ENCODE assay signal across 1 cellular context in genomic region chr2:38751043-38751846, GRCh38.
A peak's percentile ranks its signal among the peaks of the same experiment; 100 is the strongest.
TF ChIP-seq lines count a peak whose summit lies in the region.

Gene SRSF7, minus strand, starts transcription at chr2:38751361. Its CDS starts 105 bp downstream, at chr2:38751256.

TF ChIP-seq in HepG2, 621 proteins besides CTCF, POLR2A, EP300 and RAD21 (continued from another document and continues in another):
- TF ChIP-seq NR1H2 (CRISPR knock-in tag; IDR thresholded peaks at IDR 0.05; ENCODE audit: borderline replicate concordance, low read depth): no peak; the same call in 1 of the 2 replicates
- TF ChIP-seq ZFP36L2 (CRISPR knock-in tag; IDR thresholded peaks at IDR 0.05): no peak
- TF ChIP-seq SP1 (IDR thresholded peaks at IDR 0.05): no peak
- TF ChIP-seq SP1 (CRISPR knock-in tag; IDR thresholded peaks at IDR 0.05): peak; percentile 76
- peak; percentile 77 for TF ChIP-seq ISL2 (CRISPR knock-in tag; IDR thresholded peaks at IDR 0.05)
- peak; percentile 56; the same call in 1 of the 2 replicates for TF ChIP-seq AHDC1 (CRISPR knock-in tag; IDR thresholded peaks at IDR 0.05; ENCODE audit: borderline replicate concordance)
- TF ChIP-seq RFX3 (CRISPR knock-in tag; IDR thresholded peaks at IDR 0.05): peak; percentile 92
- peak; percentile 66 for TF ChIP-seq RXRA (CRISPR knock-in tag; IDR thresholded peaks at IDR 0.05)
- TF ChIP-seq ZNF180 (CRISPR knock-in tag; IDR thresholded peaks at IDR 0.05; ENCODE audit: borderline replicate concordance, low read depth): no peak
- TF ChIP-seq GATA4 (IDR thresholded peaks at IDR 0.05; ENCODE audit: borderline replicate concordance, low read depth): peak; percentile 96
- no peak for TF ChIP-seq ZNF3 (CRISPR knock-in tag; IDR thresholded peaks at IDR 0.05)
- peak; percentile 89; the same call in 1 of the 2 replicates for TF ChIP-seq ZNF841 (CRISPR knock-in tag; IDR thresholded peaks at IDR 0.05; ENCODE audit: borderline replicate concordance)
- no peak for TF ChIP-seq HNF4A (CRISPR knock-in tag; IDR thresholded peaks at IDR 0.05)
- no peak for TF ChIP-seq MZF1 (CRISPR knock-in tag; IDR thresholded peaks at IDR 0.05; ENCODE audit: borderline replicate concordance)
- TF ChIP-seq REL (CRISPR knock-in tag; conservative IDR thresholded peaks at IDR 0.05): peak; percentile 41; the same call in 1 of the 2 replicates
- TF ChIP-seq ZNF407 (CRISPR knock-in tag; IDR thresholded peaks at IDR 0.05; ENCODE audit: not compliant biosample characterization): peak; percentile 86
- peak; percentile 55 for TF ChIP-seq GATAD1 (CRISPR knock-in tag; IDR thresholded peaks at IDR 0.05)
- no peak for TF ChIP-seq RARG (CRISPR knock-in tag; IDR thresholded peaks at IDR 0.05; ENCODE audit: low read depth)
- no peak; the same call in 1 of the 2 replicates for TF ChIP-seq AKAP8 (CRISPR knock-in tag; IDR thresholded peaks at IDR 0.05)
- no peak for TF ChIP-seq U2AF2 (IDR thresholded peaks at IDR 0.05; ENCODE audit: low read depth, low read length)
- TF ChIP-seq ZNF670 (CRISPR knock-in tag; IDR thresholded peaks at IDR 0.05; ENCODE audit: borderline replicate concordance): peak; percentile 95; the same call in 1 of the 2 replicates
- TF ChIP-seq ZNF572 (CRISPR knock-in tag; IDR thresholded peaks at IDR 0.05): no peak; the same call in 1 of the 2 replicates
- no peak for TF ChIP-seq MTF2 (CRISPR knock-in tag; IDR thresholded peaks at IDR 0.05; ENCODE audit: borderline replicate concordance)
- TF ChIP-seq KAT8 (CRISPR knock-in tag; IDR thresholded peaks at IDR 0.05): peak; percentile 80
- 0 out of 2 replicates have a peak, but pooled peaks have one; percentile 85 for TF ChIP-seq JDP2 (CRISPR knock-in tag; IDR thresholded peaks at IDR 0.05; ENCODE audit: borderline replicate concordance)
- peak; percentile 66 for TF ChIP-seq HMGXB3 (CRISPR knock-in tag; IDR thresholded peaks at IDR 0.05; ENCODE audit: borderline replicate concordance)
- TF ChIP-seq SAP130 (CRISPR knock-in tag; IDR thresholded peaks at IDR 0.05; ENCODE audit: low read depth): peak; percentile 95
- TF ChIP-seq SPEN (CRISPR knock-in tag; IDR thresholded peaks at IDR 0.05; ENCODE audit: low read depth): peak; percentile 53; the same call in 1 of the 2 replicates
- no peak for TF ChIP-seq ZFP36 (IDR thresholded peaks at IDR 0.05; ENCODE audit: borderline replicate concordance, low read depth, low read length, partially characterized antibody)
- peak; percentile 71; the same call in 1 of the 2 replicates for TF ChIP-seq GZF1 (CRISPR knock-in tag; IDR thresholded peaks at IDR 0.05)
- peak; percentile 97 for TF ChIP-seq DMAP1 (CRISPR knock-in tag; IDR thresholded peaks at IDR 0.05)
- TF ChIP-seq KLF13 (CRISPR knock-in tag; IDR thresholded peaks at IDR 0.05): 0 out of 2 replicates have a peak, but pooled peaks have one; percentile 86
- TF ChIP-seq ZBTB33 (CRISPR knock-in tag; IDR thresholded peaks at IDR 0.05): peak; percentile 30
- TF ChIP-seq HOXA3 (CRISPR knock-in tag; IDR thresholded peaks at IDR 0.05): peak; percentile 97
- no peak for TF ChIP-seq SIX1 (CRISPR knock-in tag; IDR thresholded peaks at IDR 0.05; ENCODE audit: borderline replicate concordance)
- TF ChIP-seq SNAPC5 (CRISPR knock-in tag; IDR thresholded peaks at IDR 0.05; ENCODE audit: borderline replicate concordance): no peak; the same call in 1 of the 2 replicates
- peak; percentile 52; the same call in 1 of the 2 replicates for TF ChIP-seq MED1 (CRISPR knock-in tag; IDR thresholded peaks at IDR 0.05)
- TF ChIP-seq HOXD1 (CRISPR knock-in tag; IDR thresholded peaks at IDR 0.05): peak; percentile 47; the same call in 1 of the 2 replicates
- peak; percentile 85 for TF ChIP-seq CREB1 (IDR thresholded peaks at IDR 0.05)
- peak; percentile 75 for TF ChIP-seq CREB1 (CRISPR knock-in tag; IDR thresholded peaks at IDR 0.05)
- TF ChIP-seq TCF7L2 (IDR thresholded peaks at IDR 0.05; ENCODE audit: low read depth, low read length): no peak
- 0 out of 2 replicates have a peak, but pooled peaks have one; percentile 31 for TF ChIP-seq ZNF552 (CRISPR knock-in tag; IDR thresholded peaks at IDR 0.05; ENCODE audit: borderline replicate concordance)
